1 cellular context compared by ENCODE assay signal in genomic region chr16:58755989-58756649, GRCh38.
TF ChIP-seq lines count a peak whose summit lies in the region.

No MANE protein-coding gene starts in this region.

TF ChIP-seq in HepG2, 621 proteins besides CTCF, POLR2A, EP300 and RAD21 (continued from another document):
- TF ChIP-seq GMEB2 (CRISPR knock-in tag; IDR thresholded peaks at IDR 0.05; ENCODE audit: low read depth) = no peak
- TF ChIP-seq HNRNPH1 (optimal IDR thresholded peaks at IDR 0.05; ENCODE audit: low read depth, low read length) = no peak
- no peak for TF ChIP-seq ZNF687 (CRISPR knock-in tag; IDR thresholded peaks at IDR 0.05)
- TF ChIP-seq SNAI1 (CRISPR knock-in tag; IDR thresholded peaks at IDR 0.05; ENCODE audit: borderline replicate concordance) = no peak
- no peak; the same call in 1 of the 2 replicates for TF ChIP-seq ZNF788 (CRISPR knock-in tag; IDR thresholded peaks at IDR 0.05; ENCODE audit: borderline replicate concordance)
- no peak for TF ChIP-seq ASH2L (IDR thresholded peaks at IDR 0.05; ENCODE audit: insufficient read length, low read depth, low read length)
- TF ChIP-seq U2AF1 (optimal IDR thresholded peaks at IDR 0.05; ENCODE audit: low read depth, low read length) = no peak
- TF ChIP-seq ZNF83 (CRISPR knock-in tag; IDR thresholded peaks at IDR 0.05; ENCODE audit: borderline replicate concordance) = no peak
- no peak for TF ChIP-seq NFKB2 (CRISPR knock-in tag; IDR thresholded peaks at IDR 0.05; ENCODE audit: borderline replicate concordance)
- 0 out of 2 replicates have a peak, but pooled peaks have one; percentile 54 for TF ChIP-seq ZNF619 (CRISPR knock-in tag; IDR thresholded peaks at IDR 0.05)
- no peak for TF ChIP-seq FOXK2 (IDR thresholded peaks at IDR 0.05)
- no peak for TF ChIP-seq NFAT5 (CRISPR knock-in tag; IDR thresholded peaks at IDR 0.05)
- peak; percentile 63 for TF ChIP-seq ELF3 (CRISPR knock-in tag; IDR thresholded peaks at IDR 0.05)
- peak; percentile 73; the same call in 1 of the 2 replicates for TF ChIP-seq KDM2A (CRISPR knock-in tag; IDR thresholded peaks at IDR 0.05; ENCODE audit: borderline replicate concordance, low read depth)
- no peak for TF ChIP-seq ZNF841 (CRISPR knock-in tag; IDR thresholded peaks at IDR 0.05; ENCODE audit: borderline replicate concordance)
- no peak for TF ChIP-seq PRDM4 (CRISPR knock-in tag; IDR thresholded peaks at IDR 0.05; ENCODE audit: borderline replicate concordance)
- no peak for TF ChIP-seq USF2 (IDR thresholded peaks at IDR 0.05; ENCODE audit: low read depth, low read length)
- no peak for TF ChIP-seq USF2 (CRISPR knock-in tag; IDR thresholded peaks at IDR 0.05; ENCODE audit: borderline replicate concordance)
- TF ChIP-seq MYC (CRISPR knock-in tag; IDR thresholded peaks at IDR 0.05; ENCODE audit: borderline replicate concordance) = no peak
- TF ChIP-seq ZKSCAN8 (CRISPR knock-in tag; IDR thresholded peaks at IDR 0.05; ENCODE audit: borderline replicate concordance) = no peak
- no peak for TF ChIP-seq DDIT3 (CRISPR knock-in tag; IDR thresholded peaks at IDR 0.05)
- no peak for TF ChIP-seq HOMEZ (CRISPR knock-in tag; IDR thresholded peaks at IDR 0.05; ENCODE audit: low read depth)
- peak; percentile 96 for TF ChIP-seq SMC3 (IDR thresholded peaks at IDR 0.05; ENCODE audit: low read length)
- peak; percentile 58 for TF ChIP-seq XRCC5 (optimal IDR thresholded peaks at IDR 0.05; ENCODE audit: low read length)
- TF ChIP-seq ZNF225 (CRISPR knock-in tag; IDR thresholded peaks at IDR 0.05) = no peak
- peak; percentile 51; the same call in 1 of the 2 replicates for TF ChIP-seq RXRB (CRISPR knock-in tag; IDR thresholded peaks at IDR 0.05; ENCODE audit: borderline replicate concordance)
- TF ChIP-seq ZFP36L1 (CRISPR knock-in tag; IDR thresholded peaks at IDR 0.05) = no peak
- TF ChIP-seq ZNF7 (CRISPR knock-in tag; IDR thresholded peaks at IDR 0.05) = no peak
- no peak for TF ChIP-seq HOXA7 (CRISPR knock-in tag; IDR thresholded peaks at IDR 0.05)
- TF ChIP-seq LRRFIP1 (CRISPR knock-in tag; conservative IDR thresholded peaks at IDR 0.05) = no peak
- peak; percentile 34; the same call in 1 of the 2 replicates for TF ChIP-seq MXD4 (CRISPR knock-in tag; IDR thresholded peaks at IDR 0.05)
- no peak for TF ChIP-seq PAX8 (CRISPR knock-in tag; IDR thresholded peaks at IDR 0.05; ENCODE audit: borderline replicate concordance)
TF ChIP-seq in HepG2: peak in this region for 56.
